Comparison of ENCODE assay signal across 23 cellular contexts in genomic region chr10:13917791-13918190, GRCh38.
A peak's percentile ranks its signal among the peaks of the same experiment; 100 is the strongest.
DNase-seq lines count a peak whose midpoint lies in the region; ATAC-seq and TF ChIP-seq lines count a peak whose summit lies in the region.
"Had no signal": no experiment of that assay in that cellular context is flagged by ENCODE, and none has a peak within 500 bp of the region (broad histone marks: within the 10 kb centered on the region; RNA-seq: fewer than 3 reads in every experiment).

No MANE protein-coding gene starts in this region.

- no peak overlapping the region for H3K14ac ChIP-seq in mesenchymal stem cell (ENCODE audit: low read length in 2 of 2)

- no peak overlapping the region for H3K27ac Mint-ChIP-seq in immature natural killer cell
- H3K27ac Mint-ChIP-seq: CD4-positive, CD25-positive, alpha-beta regulatory T cell had no signal

- no peak overlapping the region for H3K4me3 ChIP-seq in mesenchymal stem cell (ENCODE audit: insufficient read depth in 1 of 2, low read depth in 1 of 2, low read length in 2 of 2)
- no peak overlapping the region for H3K4me3 ChIP-seq in body of pancreas
- H3K4me3 ChIP-seq: SK-N-MC had no signal

- H3K9ac ChIP-seq in mesenchymal stem cell (ENCODE audit: low read length) = no peak overlapping the region

- H3K4me3 Mint-ChIP-seq in immature natural killer cell = no peak overlapping the region
- H3K4me3 Mint-ChIP-seq: CD4-positive, CD25-positive, alpha-beta regulatory T cell had no signal

- H3K9me3 Mint-ChIP-seq in immature natural killer cell = no peaks in the 10 kb centered on the region
- H3K9me3 Mint-ChIP-seq: CD4-positive, CD25-positive, alpha-beta regulatory T cell had no signal

- H2BK12ac ChIP-seq in mesenchymal stem cell (ENCODE audit: low read length in 2 of 2) = no peak overlapping the region

- H3K4me2 ChIP-seq in mesenchymal stem cell (ENCODE audit: low read length, poor library complexity, severe bottlenecking) = no peak overlapping the region

- H3K4me1 Mint-ChIP-seq in immature natural killer cell = no peaks in the 10 kb centered on the region

- H3K27ac ChIP-seq in mesenchymal stem cell (ENCODE audit: low read length, poor library complexity, severe bottlenecking) (peak overlapping the region; percentile 14), body of pancreas (peak overlapping the region in 1 of 4 donors; percentile 40)
- H3K27ac ChIP-seq: RWPE1, SK-N-MC had no signal

- H3K36me3 ChIP-seq in mesenchymal stem cell (ENCODE audit: control insufficient read depth in 1 of 2, insufficient read depth in 2 of 2, low read depth in 1 of 2, low read length in 2 of 2) (no peaks in the 10 kb centered on the region), body of pancreas (replicated peaks in 1 of 2; ENCODE audit: insufficient read depth in 1 of 2, low read depth in 2 of 2) (no peaks in the 10 kb centered on the region)

- H3K36me3 Mint-ChIP-seq in immature natural killer cell = no peaks in the 10 kb centered on the region
- H3K36me3 Mint-ChIP-seq: CD4-positive, CD25-positive, alpha-beta regulatory T cell had no signal

- ATAC-seq in body of pancreas (no peak), HG03025 (IDR thresholded peaks at IDR 0.05; ENCODE audit: low FRiP score, unreplicated experiment) (no peak)
- ATAC-seq: HepG2 had no signal

- WGBS in mesenchymal stem cell = 64% methylated on average over 3 of the region's 3 CpGs
- 72 to 81% methylated on average over 3 of the region's 3 CpGs for WGBS in body of pancreas, 2 donors

- H3K27me3 ChIP-seq in mesenchymal stem cell (ENCODE audit: control insufficient read depth in 1 of 2, insufficient read depth in 1 of 2, low read length in 2 of 2) = no peaks in the 10 kb centered on the region
- H3K27me3 ChIP-seq in body of pancreas = no peaks in the 10 kb centered on the region

- H3K4ac ChIP-seq in mesenchymal stem cell (ENCODE audit: low read depth in 1 of 2, low read length in 2 of 2) = no peak overlapping the region

- H3K4me1 ChIP-seq in mesenchymal stem cell (ENCODE audit: control insufficient read depth, insufficient read depth, low read depth, low read length) (peaks cover 12% of the 10 kb centered on the region), body of pancreas (no peaks in the 10 kb centered on the region)

- H3K9me3 ChIP-seq in mesenchymal stem cell (ENCODE audit: control insufficient read depth, low read length) (no peaks in the 10 kb centered on the region), body of pancreas (no peaks in the 10 kb centered on the region)

- no peak overlapping the region for H2BK5ac ChIP-seq in mesenchymal stem cell (ENCODE audit: low read depth, low read length, poor library complexity, severe bottlenecking)

- H3K23ac ChIP-seq in mesenchymal stem cell (ENCODE audit: low read length in 2 of 2) = no peak overlapping the region

- peak; percentile 52 for DNase-seq in HT1080 (ENCODE audit: low read depth)
- DNase-seq in dermis blood vessel endothelial cell = peak; percentile 13
- DNase-seq in mesenchymal stem cell = no peak
- DNase-seq in body of pancreas = no peak
- DNase-seq in NCI-H345 treated with DMSO at 0.1 percent for 48 hours (lab: John Stamatoyannopoulos, UW; ENCODE audit: unreplicated experiment) = no peak
- no peak for DNase-seq in immature natural killer cell
- DNase-seq: CD4-positive, CD25-positive, alpha-beta regulatory T cell; COR-L47; DND-41; GOT3; KBM-7; NCI-H1092; NCI-H1436 treated with DMSO at 0.1 percent for 48 hours; NCI-H1930; NCI-H2227 treated with DMSO at 0.1 percent for 48 hours; NCI-H524; NCI-H774; NK-92 treated with Interleukin-12 subunit alpha and Interleukin-12 subunit beta, amount 100 ng/mL, for 24 hours; SHP77 treated with DMSO at 0.1 percent for 48 hours had no signal

- no peak overlapping the region for H2BK120ac ChIP-seq in mesenchymal stem cell (ENCODE audit: low read depth, low read length)

- H2AK5ac ChIP-seq in mesenchymal stem cell (ENCODE audit: low read length, severe bottlenecking) = no peak overlapping the region

- no peak overlapping the region for H2AFZ ChIP-seq in mesenchymal stem cell (ENCODE audit: low read depth, low read length)

- intact Hi-C loops in body of pancreas (cut with DNase I) = no loop called here

- no peak overlapping the region for H4K91ac ChIP-seq in mesenchymal stem cell (ENCODE audit: low read length)

- H4K8ac ChIP-seq in mesenchymal stem cell (ENCODE audit: low read length) = peak overlapping the region; percentile 4

- TF ChIP-seq CTCF in body of pancreas (IDR thresholded peaks at IDR 0.05) = no peak

- H3K27me3 Mint-ChIP-seq in immature natural killer cell (ENCODE audit: low read depth in 3 of 3) = peaks cover 4 to 7% (median 7%) of the 10 kb centered on the region in 3 donors

- no peak overlapping the region for H2BK15ac ChIP-seq in mesenchymal stem cell (ENCODE audit: low read depth, poor library complexity, severe bottlenecking)

- H3K79me1 ChIP-seq in mesenchymal stem cell (replicated peaks; ENCODE audit: low read length, poor library complexity, severe bottlenecking) = peaks cover 1% of the 10 kb centered on the region

- no peak for TF ChIP-seq POLR2A in body of pancreas (IDR thresholded peaks at IDR 0.05)

- H3K18ac ChIP-seq in mesenchymal stem cell (ENCODE audit: low read depth in 1 of 2, low read length in 2 of 2) = no peak overlapping the region

Comparison
In these comparisons a context has a peak if more than half of its experiments do, and no peak if none do; other contexts are left out.
1. DNase-seq: peak in HT1080 (single experiment) and dermis blood vessel endothelial cell (single experiment); none in mesenchymal stem cell (single experiment), body of pancreas (0 of 4), NCI-H345 treated with DMSO at 0.1 percent for 48 hours (single experiment) and immature natural killer cell (0 of 3).